In genomic region chr17:606501-607243, GRCh38 we compare ENCODE assay signal across 23 cellular contexts.
A peak's percentile ranks its signal among the peaks of the same experiment; 100 is the strongest.
DNase-seq lines count a peak whose midpoint lies in the region; ATAC-seq and TF ChIP-seq lines count a peak whose summit lies in the region.
"Had no signal": no experiment of that assay in that cellular context is flagged by ENCODE, and none has a peak within 500 bp of the region (broad histone marks: within the 10 kb centered on the region; RNA-seq: fewer than 3 reads in every experiment).

No MANE protein-coding gene starts in this region.

- WGBS in thyroid gland, 2 donors: 83 to 85% methylated on average over 10 of the region's 10 CpGs

- TF ChIP-seq CTCF in lower lobe of right lung (IDR thresholded peaks at IDR 0.05) (no peak), thyroid gland (IDR thresholded peaks at IDR 0.05) (no peak)

- H3K9me3 ChIP-seq in lower lobe of right lung (no peaks in the 10 kb centered on the region), thyroid gland (no peaks in the 10 kb centered on the region)
- H3K9me3 ChIP-seq: transverse colon had no signal

- H3K4me1 ChIP-seq in lower lobe of right lung: peaks cover 11% of the 10 kb centered on the region
- H3K4me1 ChIP-seq in thyroid gland: peaks cover 8 to 15% of the 10 kb centered on the region in 2 donors

- no peaks in the 10 kb centered on the region for H3K9me3 Mint-ChIP-seq in activated naive CD4-positive, alpha-beta T cell treated with anti-CD3 and anti-CD28 coated beads, Interleukin-2, amount 50 U/mL, for 72 hours
- H3K9me3 Mint-ChIP-seq: activated CD8-positive, alpha-beta T cell treated with anti-CD3 and anti-CD28 coated beads for 36 hours; central memory CD8-positive, alpha-beta T cell; HFFc6; naive thymus-derived CD8-positive, alpha-beta T cell had no signal

- H3K27me3 ChIP-seq in lower lobe of right lung (ENCODE audit: low read depth) (no peaks in the 10 kb centered on the region), thyroid gland (no peaks in the 10 kb centered on the region)
- H3K27me3 ChIP-seq: transverse colon had no signal

- DNase-seq in DMS79 treated with DMSO at 0.1 percent for 48 hours (lab: John Stamatoyannopoulos, UW) (peak; percentile 5), DMS79 (lab: John Stamatoyannopoulos, UW) (no peak), amniotic epithelial cell (ENCODE audit: low read depth) (peak; percentile 85), lower lobe of right lung (no peak), thyroid gland (peak in 1 of 2 donors; percentile 15)
- no peak for DNase-seq in activated naive CD4-positive, alpha-beta T cell treated with anti-CD3 and anti-CD28 coated beads, Interleukin-2, amount 50 U/mL, for 72 hours (ENCODE audit: low spot score in 2 of 2)
- DNase-seq in stimulated activated CD4-positive, alpha-beta T cell treated with anti-CD3 and anti-CD28 coated beads, Interleukin-2, amount 100 ng/mL, for 24 hours: no peak
- DNase-seq: 8988T; activated CD8-positive, alpha-beta T cell treated with anti-CD3 and anti-CD28 coated beads for 36 hours; anterior cingulate cortex; foreskin melanocyte; HFFc6; kidney; naive thymus-derived CD8-positive, alpha-beta T cell; NCI-H146; NCI-H2227 treated with DMSO at 0.1 percent for 48 hours; posterior cingulate gyrus; stimulated activated naive CD4-positive, alpha-beta T cell treated with Interleukin-2 at 50 U/mL for 16 hours; transverse colon had no signal

- H3K4me3 ChIP-seq in lower lobe of right lung (no peak overlapping the region), thyroid gland (replicated peaks in 1 of 3) (no peak overlapping the region)
- H3K4me3 ChIP-seq: transverse colon had no signal

- no peak overlapping the region for H3K27ac ChIP-seq in lower lobe of right lung
- H3K27ac ChIP-seq in thyroid gland: peak overlapping the region in 2 of 3 donors; percentile 0 to 50
- H3K27ac ChIP-seq: transverse colon had no signal

- ATAC-seq in lower lobe of right lung: peak; percentile 53 to 62
- ATAC-seq in activated naive CD4-positive, alpha-beta T cell treated with anti-CD3 and anti-CD28 coated beads, Interleukin-2, amount 50 U/mL, for 72 hours: no peak
- ATAC-seq in HG02798 (IDR thresholded peaks at IDR 0.05; ENCODE audit: poor library complexity, unreplicated experiment): no peak
- ATAC-seq: activated CD8-positive, alpha-beta T cell treated with anti-CD3 and anti-CD28 coated beads for 36 hours; naive thymus-derived CD8-positive, alpha-beta T cell; Panc1; SK-N-SH treated with all-trans-retinoic acid at 6 μM for 48 hours had no signal

- TF ChIP-seq POLR2A in thyroid gland (IDR thresholded peaks at IDR 0.05): no peak

- intact Hi-C loops in lower lobe of right lung (cut with DNase I): no loop called here
- intact Hi-C loops in thyroid gland (cut with DNase I): no loop called here

- H3K27ac Mint-ChIP-seq in activated naive CD4-positive, alpha-beta T cell treated with anti-CD3 and anti-CD28 coated beads, Interleukin-2, amount 50 U/mL, for 72 hours: no peak overlapping the region
- H3K27ac Mint-ChIP-seq: activated CD8-positive, alpha-beta T cell treated with anti-CD3 and anti-CD28 coated beads for 36 hours; HFFc6 had no signal

- H3K36me3 ChIP-seq in lower lobe of right lung (peaks cover 4% of the 10 kb centered on the region), thyroid gland (peaks cover 0 to 6% of the 10 kb centered on the region in 2 donors)
- H3K36me3 ChIP-seq: transverse colon had no signal

- no peaks in the 10 kb centered on the region for H3K36me3 Mint-ChIP-seq in activated naive CD4-positive, alpha-beta T cell treated with anti-CD3 and anti-CD28 coated beads, Interleukin-2, amount 50 U/mL, for 72 hours

Comparison
In these comparisons a context has a peak if more than half of its experiments do, and no peak if none do; other contexts are left out.
1. DNase-seq: peak in DMS79 treated with DMSO at 0.1 percent for 48 hours (single experiment) and amniotic epithelial cell (single experiment); none in DMS79 (single experiment), lower lobe of right lung (single experiment), activated naive CD4-positive, alpha-beta T cell treated with anti-CD3 and anti-CD28 coated beads, Interleukin-2, amount 50 U/mL, for 72 hours (0 of 2) and stimulated activated CD4-positive, alpha-beta T cell treated with anti-CD3 and anti-CD28 coated beads, Interleukin-2, amount 100 ng/mL, for 24 hours (0 of 2).
2. ATAC-seq: peak in lower lobe of right lung (2 of 2); none in activated naive CD4-positive, alpha-beta T cell treated with anti-CD3 and anti-CD28 coated beads, Interleukin-2, amount 50 U/mL, for 72 hours (0 of 2) and HG02798 (single experiment).